11 cellular contexts compared by ENCODE assay signal in genomic region chr1:30757976-30758688, GRCh38. TPM values are rescaled to one million over a fixed set of nuclear protein-coding genes. Genes with fewer than 3 reads are reported as not detected.
DNase-seq lines count a peak whose midpoint lies in the region; ATAC-seq and TF ChIP-seq lines count a peak whose summit lies in the region.
"Had no signal": no experiment of that assay in that cellular context is flagged by ENCODE, and none has a peak within 500 bp of the region (broad histone marks: within the 10 kb centered on the region; RNA-seq: fewer than 3 reads in every experiment).

No MANE protein-coding gene starts in this region.

- no peaks in the 10 kb centered on the region for H3K79me2 ChIP-seq in neural progenitor cell (ENCODE audit: low read depth)

- TF ChIP-seq CTCF in NB4 (IDR thresholded peaks at IDR 0.05; ENCODE audit: low read depth, low read length): no peak
- TF ChIP-seq CTCF in dorsolateral prefrontal cortex (IDR thresholded peaks at IDR 0.05 in 54 of 56, conservative IDR thresholded peaks at IDR 0.05 in 2 of 56; ENCODE audit: low read depth in 1 of 56, partially characterized antibody in 56 of 56): no peak
- TF ChIP-seq CTCF in gastroesophageal sphincter (IDR thresholded peaks at IDR 0.05): no peak
- no peak for TF ChIP-seq CTCF in neural progenitor cell (IDR thresholded peaks at IDR 0.05)

- peak overlapping the region; percentile 99 for H3K4me3 Mint-ChIP-seq in stimulated activated effector memory CD8-positive, alpha-beta T cell treated with anti-CD3 and anti-CD28 coated beads, Interleukin-12 subunit alpha, Interleukin-12 subunit beta, amount 100 ng/mL, for 72 hours
- no peak overlapping the region for H3K4me3 Mint-ChIP-seq in neural progenitor cell

- H3K27ac Mint-ChIP-seq in stimulated activated effector memory CD8-positive, alpha-beta T cell treated with anti-CD3 and anti-CD28 coated beads, Interleukin-12 subunit alpha, Interleukin-12 subunit beta, amount 100 ng/mL, for 72 hours: peak overlapping the region; percentile 99
- no peak overlapping the region for H3K27ac Mint-ChIP-seq in neural progenitor cell

- H3K27ac ChIP-seq in dorsolateral prefrontal cortex (peak overlapping the region in 33 of 59 donors; percentile 12 to 97 (median 75)), gastroesophageal sphincter (peak overlapping the region in 2 of 4 donors; percentile 67 to 75), neural progenitor cell (no peak overlapping the region)

- H3F3A ChIP-seq in neural progenitor cell (ENCODE audit: low read depth): no peaks in the 10 kb centered on the region

- H3K4me1 Mint-ChIP-seq in stimulated activated effector memory CD8-positive, alpha-beta T cell treated with anti-CD3 and anti-CD28 coated beads, Interleukin-12 subunit alpha, Interleukin-12 subunit beta, amount 100 ng/mL, for 72 hours: peaks cover 93% of the 10 kb centered on the region
- peaks cover 34% of the 10 kb centered on the region for H3K4me1 Mint-ChIP-seq in neural progenitor cell

- intact Hi-C loops in dorsolateral prefrontal cortex (cut with DNase I): no loop called here

- H3K27me3 ChIP-seq in dorsolateral prefrontal cortex: no peaks in the 10 kb centered on the region
- H3K27me3 ChIP-seq in gastroesophageal sphincter: peaks cover 13% of the 10 kb centered on the region
- no peaks in the 10 kb centered on the region for H3K27me3 ChIP-seq in neural progenitor cell
- H3K27me3 ChIP-seq: pancreas had no signal

- H3K9me3 ChIP-seq in gastroesophageal sphincter (no peaks in the 10 kb centered on the region), neural progenitor cell (ENCODE audit: low read depth) (no peaks in the 10 kb centered on the region)
- H3K9me3 ChIP-seq: pancreas had no signal

- H3K4me3 ChIP-seq in NB4 (ENCODE audit: low read depth, low read length): peak overlapping the region; percentile 93
- H3K4me3 ChIP-seq in dorsolateral prefrontal cortex: peak overlapping the region in 13 of 59 donors; percentile 14 to 60 (median 47)
- peak overlapping the region in 1 of 2 donors; percentile 44 for H3K4me3 ChIP-seq in gastroesophageal sphincter
- no peak overlapping the region for H3K4me3 ChIP-seq in neural progenitor cell

- H2AFZ ChIP-seq in neural progenitor cell (replicated peaks): no peak overlapping the region

- H3K27me3 Mint-ChIP-seq in neural progenitor cell (ENCODE audit: insufficient read depth, low read depth): peaks cover 3% of the 10 kb centered on the region

- ATAC-seq in stimulated activated effector memory CD8-positive, alpha-beta T cell treated with anti-CD3 and anti-CD28 coated beads, Interleukin-12 subunit alpha, Interleukin-12 subunit beta, amount 100 ng/mL, for 72 hours: no peak
- no peak for ATAC-seq in gastroesophageal sphincter

- H3K4me1 ChIP-seq in gastroesophageal sphincter (peaks cover 0 to 25% (median 0%) of the 10 kb centered on the region in 3 donors), neural progenitor cell (peaks cover 19% of the 10 kb centered on the region)
- H3K4me1 ChIP-seq: pancreas had no signal

- TF ChIP-seq POLR2A in NB4 (IDR thresholded peaks at IDR 0.05; ENCODE audit: extremely low read depth, insufficient read length): no peak
- TF ChIP-seq POLR2A in gastroesophageal sphincter (IDR thresholded peaks at IDR 0.05): no peak

- WGBS in gastroesophageal sphincter (ENCODE audit: low coverage in 1 of 2), 2 donors: 48 to 87% methylated on average over 5 to 7 of the region's 9 CpGs

- H3K4me2 ChIP-seq in neural progenitor cell: no peak overlapping the region

- H3K36me3 Mint-ChIP-seq in stimulated activated effector memory CD8-positive, alpha-beta T cell treated with anti-CD3 and anti-CD28 coated beads, Interleukin-12 subunit alpha, Interleukin-12 subunit beta, amount 100 ng/mL, for 72 hours: peaks cover 47% of the 10 kb centered on the region
- H3K36me3 Mint-ChIP-seq in neural progenitor cell: no peaks in the 10 kb centered on the region

- TF ChIP-seq EP300 in gastroesophageal sphincter (IDR thresholded peaks at IDR 0.05): no peak

- H3K9me3 Mint-ChIP-seq in stimulated activated effector memory CD8-positive, alpha-beta T cell treated with anti-CD3 and anti-CD28 coated beads, Interleukin-12 subunit alpha, Interleukin-12 subunit beta, amount 100 ng/mL, for 72 hours: no peaks in the 10 kb centered on the region
- H3K9me3 Mint-ChIP-seq in neural progenitor cell: peaks cover 5% of the 10 kb centered on the region

- H4K20me1 ChIP-seq in neural progenitor cell (ENCODE audit: low read depth): no peaks in the 10 kb centered on the region

- H3K36me3 ChIP-seq in gastroesophageal sphincter (no peaks in the 10 kb centered on the region), neural progenitor cell (no peaks in the 10 kb centered on the region)
- H3K36me3 ChIP-seq: pancreas had no signal

- DNase-seq in SKM-1 treated with dmso at 0.1 percent for 144 hours (lab: John Stamatoyannopoulos, UW; ENCODE audit: unreplicated experiment): peak; percentile 42
- no peak for DNase-seq in SKM-1 (lab: John Stamatoyannopoulos, UW; ENCODE audit: unreplicated experiment)
- no peak for DNase-seq in NB4 (ENCODE audit: low read depth)
- DNase-seq in dorsolateral prefrontal cortex: no peak
- no peak for DNase-seq in stimulated activated effector memory CD8-positive, alpha-beta T cell treated with anti-CD3 and anti-CD28 coated beads, Interleukin-12 subunit alpha, Interleukin-12 subunit beta, amount 100 ng/mL, for 72 hours (ENCODE audit: low spot score in 2 of 2)
- DNase-seq in neural progenitor cell (ENCODE audit: low spot score): no peak
- no peak for DNase-seq in occipital lobe (lab: John Stamatoyannopoulos, UW)
- DNase-seq: NCI-H2227 treated with DMSO at 0.1 percent for 48 hours had no signal

- no peak overlapping the region for H3K9ac ChIP-seq in neural progenitor cell

RNA-seq across cellular contexts. Expression of gene LAPTM5, which starts 0.6 kb away (rescaled TPM):
- 100 to 1,000 TPM in 2 of 120 experiments, 10 to 100 TPM in 116, 1 to 10 TPM in 2; 8.8 to 116 (median 32.9) TPM for total RNA-seq in dorsolateral prefrontal cortex
- 10 to 100 TPM in 3 of 4 donors, 1 to 10 TPM in 1; 8.9 to 75.4 (median 40.4) TPM for total RNA-seq in gastroesophageal sphincter
- not detected in 2 replicates for total RNA-seq in neural progenitor cell (ENCODE audit: low replicate concordance)
- total RNA-seq in occipital lobe: 3.9 TPM
- total RNA-seq: A172 had no signal

RNA-seq across cellular contexts. Expression of gene MATN1, which starts 34.7 kb away (rescaled TPM):
- 1 to 10 TPM in 16 of 120 experiments, under 1 TPM in 94, not detected in 10; 0.11 to 2.4 (median 0.50) TPM for total RNA-seq in dorsolateral prefrontal cortex
- not detected for total RNA-seq in gastroesophageal sphincter
- 0.09 TPM in 1 of 2 replicates, not detected in the other for total RNA-seq in neural progenitor cell (ENCODE audit: low replicate concordance)
- 0.31 TPM for total RNA-seq in occipital lobe
- total RNA-seq: A172 had no signal
